In the genomic region with DNA sequence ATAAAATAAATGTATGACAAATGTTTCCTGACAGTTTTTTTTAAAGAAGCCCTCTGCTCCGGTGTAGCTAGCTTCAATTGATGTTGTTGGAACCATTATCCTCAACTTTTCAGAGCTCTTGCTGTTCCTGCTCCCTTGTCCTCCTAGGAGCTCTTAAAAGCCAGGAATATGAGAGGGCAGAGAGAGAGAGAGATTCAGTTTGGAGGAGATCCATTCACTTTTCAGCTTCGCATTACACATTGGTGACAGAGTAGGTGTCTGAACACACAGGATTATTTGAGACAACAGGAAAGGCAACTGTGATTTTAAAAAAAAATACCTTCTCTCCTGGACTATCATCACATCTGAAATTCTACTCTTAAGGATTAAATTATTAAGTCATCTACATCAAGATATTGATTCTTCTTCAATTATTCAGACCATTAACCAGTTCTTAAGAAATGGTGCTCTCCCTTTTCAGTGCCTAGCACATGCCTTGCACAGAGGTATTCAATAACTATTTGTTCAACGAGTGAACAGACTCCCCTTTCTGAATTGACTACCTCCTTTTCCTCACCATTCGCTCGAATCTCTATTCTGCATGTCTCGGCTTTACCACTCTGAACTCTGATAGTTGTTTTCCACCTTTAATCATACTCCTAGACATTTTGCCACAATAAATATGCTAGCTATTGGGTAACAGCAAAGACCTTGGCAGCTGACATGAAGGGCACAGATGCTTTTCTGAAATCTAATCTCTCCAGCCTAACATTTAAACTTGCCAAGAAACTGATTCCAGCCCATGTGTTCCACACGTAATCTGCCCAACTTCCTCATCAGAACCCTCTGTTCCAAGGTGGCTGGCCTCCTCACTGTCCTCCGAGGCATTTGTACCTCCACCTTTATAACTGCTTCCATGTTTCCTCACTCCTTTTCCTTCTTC, we compare ENCODE assay signal across 1 cellular context.
TF ChIP-seq lines count a peak whose summit lies in the region.

No MANE protein-coding gene starts in this region.

TF ChIP-seq in IMR-90, 13 proteins besides CTCF, POLR2A, EP300 and RAD21 (continued from another document):
- TF ChIP-seq, protein P1, sequence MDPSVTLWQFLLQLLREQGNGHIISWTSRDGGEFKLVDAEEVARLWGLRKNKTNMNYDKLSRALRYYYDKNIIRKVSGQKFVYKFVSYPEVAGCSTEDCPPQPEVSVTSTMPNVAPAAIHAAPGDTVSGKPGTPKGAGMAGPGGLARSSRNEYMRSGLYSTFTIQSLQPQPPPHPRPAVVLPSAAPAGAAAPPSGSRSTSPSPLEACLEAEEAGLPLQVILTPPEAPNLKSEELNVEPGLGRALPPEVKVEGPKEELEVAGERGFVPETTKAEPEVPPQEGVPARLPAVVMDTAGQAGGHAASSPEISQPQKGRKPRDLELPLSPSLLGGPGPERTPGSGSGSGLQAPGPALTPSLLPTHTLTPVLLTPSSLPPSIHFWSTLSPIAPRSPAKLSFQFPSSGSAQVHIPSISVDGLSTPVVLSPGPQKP (IDR thresholded peaks at IDR 0.05; ENCODE audit: borderline replicate concordance, low read depth, low read length), result no peak
